ENCODE assay signal across 22 cellular contexts in genomic region chr3:45253316-45253715, GRCh38. TPM values are rescaled to one million over a fixed set of nuclear protein-coding genes. Genes with fewer than 3 reads are reported as not detected.
DNase-seq lines count a peak whose midpoint lies in the region; ATAC-seq lines count a peak whose summit lies in the region.
"Had no signal": no experiment of that assay in that cellular context is flagged by ENCODE, and none has a peak within 500 bp of the region (broad histone marks: within the 10 kb centered on the region; RNA-seq: fewer than 3 reads in every experiment).

No MANE protein-coding gene starts in this region.

- H3K4me3 Mint-ChIP-seq in naive thymus-derived CD4-positive, alpha-beta T cell: no peak overlapping the region
- H3K4me3 Mint-ChIP-seq: CD4-positive, alpha-beta memory T cell; HFFc6 had no signal

- peak; percentile 54 for DNase-seq in EH (ENCODE audit: low read depth)
- DNase-seq in MG63: peak; percentile 2
- peak; percentile 45 for DNase-seq in iris pigment epithelial cell (ENCODE audit: low read depth)
- DNase-seq in nucleus accumbens (lab: John Stamatoyannopoulos, UW): no peak
- DNase-seq in stimulated activated CD4-positive, alpha-beta T cell treated with anti-CD3 and anti-CD28 coated beads, Interleukin-15, amount 100 ng/mL, for 24 hours: no peak
- no peak for DNase-seq in naive thymus-derived CD4-positive, alpha-beta T cell
- DNase-seq: Caco-2; CD4-positive, alpha-beta memory T cell; DMS153; HFFc6; NCI-H1105 treated with DMSO at 0.1 percent for 48 hours; NCI-H2029 treated with DMSO at 0.1 percent for 48 hours; NCI-H226; NCI-H524 treated with DMSO at 0.1 percent for 48 hours; NCI-H82; SIG-M5 had no signal

- no peaks in the 10 kb centered on the region for H3K9me3 ChIP-seq in MG63
- no peaks in the 10 kb centered on the region for H3K9me3 ChIP-seq in naive thymus-derived CD4-positive, alpha-beta T cell (ENCODE audit: control insufficient read depth in 2 of 3, low read length in 3 of 3)
- H3K9me3 ChIP-seq: A549, Caco-2 had no signal

- POLR2A ChIA-PET in naive thymus-derived CD4-positive, alpha-beta T cell (lab: Charles Lee): interaction anchor here (0.6 kb wide), 1 partner anchor 39 kb away, joined by 3 read pairs; no protein-coding TSS in a partner anchor

- no peak for ATAC-seq in naive thymus-derived CD4-positive, alpha-beta T cell
- ATAC-seq in HG02588 (IDR thresholded peaks at IDR 0.05; ENCODE audit: unreplicated experiment): no peak
- ATAC-seq: A549, Panc1, SK-N-SH treated with all-trans-retinoic acid at 6 μM for 48 hours had no signal

- H3K4me3 ChIP-seq in MG63: no peak overlapping the region
- H3K4me3 ChIP-seq in naive thymus-derived CD4-positive, alpha-beta T cell (ENCODE audit: low read length): no peak overlapping the region
- H3K4me3 ChIP-seq: A549 had no signal

- H3K9me3 Mint-ChIP-seq in naive thymus-derived CD4-positive, alpha-beta T cell: no peaks in the 10 kb centered on the region
- H3K9me3 Mint-ChIP-seq: CD4-positive, alpha-beta memory T cell; HFFc6 had no signal

- H3K27me3 Mint-ChIP-seq in naive thymus-derived CD4-positive, alpha-beta T cell: peaks cover 0 to 21% (median 0%) of the 10 kb centered on the region in 5 donors

- H3K27me3 ChIP-seq in MG63: no peaks in the 10 kb centered on the region
- H3K27me3 ChIP-seq in naive thymus-derived CD4-positive, alpha-beta T cell (ENCODE audit: control insufficient read depth in 2 of 2, insufficient read depth in 2 of 2, low read length in 2 of 2): no peaks in the 10 kb centered on the region

- intact Hi-C loops in naive thymus-derived CD4-positive, alpha-beta T cell (cut with micrococcal nuclease): no loop called here

- CTCF ChIA-PET in naive thymus-derived CD4-positive, alpha-beta T cell (lab: Charles Lee): no interaction called here

- peak overlapping the region in 1 of 9 donors; percentile 30 for H3K27ac Mint-ChIP-seq in naive thymus-derived CD4-positive, alpha-beta T cell
- H3K27ac Mint-ChIP-seq: CD4-positive, alpha-beta memory T cell; HFFc6 had no signal

- no peaks in the 10 kb centered on the region for H3K4me1 ChIP-seq in naive thymus-derived CD4-positive, alpha-beta T cell (ENCODE audit: control insufficient read depth in 2 of 2, insufficient read depth in 2 of 2, low read length in 2 of 2)
- H3K4me1 ChIP-seq: A549, Caco-2 had no signal

- no peaks in the 10 kb centered on the region for H3K36me3 ChIP-seq in MG63
- no peaks in the 10 kb centered on the region for H3K36me3 ChIP-seq in naive thymus-derived CD4-positive, alpha-beta T cell (ENCODE audit: control insufficient read depth in 2 of 3, insufficient read depth in 3 of 3, low read length in 3 of 3)

- no peak overlapping the region for H3K27ac ChIP-seq in naive thymus-derived CD4-positive, alpha-beta T cell (ENCODE audit: low read depth, low read length)
- H3K27ac ChIP-seq: A549, HL-60, KMS-11 had no signal

- peaks cover 0 to 2% (median 0%) of the 10 kb centered on the region in 7 donors for H3K4me1 Mint-ChIP-seq in naive thymus-derived CD4-positive, alpha-beta T cell
- H3K4me1 Mint-ChIP-seq: CD4-positive, alpha-beta memory T cell had no signal

- H3K36me3 Mint-ChIP-seq in naive thymus-derived CD4-positive, alpha-beta T cell: no peaks in the 10 kb centered on the region
- H3K36me3 Mint-ChIP-seq: CD4-positive, alpha-beta memory T cell had no signal

RNA-seq across cellular contexts. Expression of gene TMEM158, which starts 27.2 kb away (rescaled TPM):
- 13.5 and 17.0 TPM in 2 replicates for total RNA-seq in MG63 (2014; rRNA removed; shearing (Covaris generic); ENCODE audit: low replicate concordance)
- total RNA-seq in naive thymus-derived CD4-positive, alpha-beta T cell: under 1 TPM in 3 of 5 experiments, not detected in 2; 0.27 to 0.96 (median 0.60) TPM
- polyA plus RNA-seq in naive thymus-derived CD4-positive, alpha-beta T cell: not detected
- total RNA-seq: CD4-positive, alpha-beta memory T cell had no signal
- polyA plus RNA-seq: CD4-positive, alpha-beta memory T cell had no signal

Comparison
In these comparisons a context has a peak if more than half of its experiments do, and no peak if none do; other contexts are left out.
1. DNase-seq: peak in EH (single experiment), MG63 (single experiment) and iris pigment epithelial cell (single experiment); none in nucleus accumbens (0 of 56), stimulated activated CD4-positive, alpha-beta T cell treated with anti-CD3 and anti-CD28 coated beads, Interleukin-15, amount 100 ng/mL, for 24 hours (single experiment) and naive thymus-derived CD4-positive, alpha-beta T cell (0 of 9).